Comparison of ENCODE assay signal across 8 cellular contexts in genomic region chr15:100340721-100341661, GRCh38. TPM values are rescaled to one million over a fixed set of nuclear protein-coding genes. Genes with fewer than 3 reads are reported as not detected.
DNase-seq lines count a peak whose midpoint lies in the region; ATAC-seq and TF ChIP-seq lines count a peak whose summit lies in the region.

No MANE protein-coding gene starts in this region.

- H3K27ac Mint-ChIP-seq in Calu3 (ENCODE audit: unreplicated experiment) = no peak overlapping the region
- H3K27ac Mint-ChIP-seq in stimulated activated naive B cell treated with anti-CD40 and anti-IgM and Interleukin-4, amounts not matched to agents 10 μg/mL and 1 μg/mL and 100 μg/mL, for 72 hours = no peak overlapping the region

- CTCF ChIA-PET in Calu3 (lab: Charles Lee) = no interaction called here

- peaks cover 66% of the 10 kb centered on the region for H3K27me3 Mint-ChIP-seq in Calu3 (ENCODE audit: unreplicated experiment)
- peaks cover 51 to 79% of the 10 kb centered on the region in 2 donors for H3K27me3 Mint-ChIP-seq in stimulated activated naive B cell treated with anti-CD40 and anti-IgM and Interleukin-4, amounts not matched to agents 10 μg/mL and 1 μg/mL and 100 μg/mL, for 72 hours

- ATAC-seq in HG02852 (IDR thresholded peaks at IDR 0.05; ENCODE audit: unreplicated experiment) = peak; percentile 12
- no peak for ATAC-seq in stimulated activated naive B cell treated with anti-CD40 and anti-IgM and Interleukin-4, amounts not matched to agents 10 μg/mL and 1 μg/mL and 100 μg/mL, for 72 hours (replicated peaks)

- H3K4me1 Mint-ChIP-seq in Calu3 (ENCODE audit: low read depth, unreplicated experiment) = peaks cover 5% of the 10 kb centered on the region
- peaks cover 0 to 6% of the 10 kb centered on the region in 2 donors for H3K4me1 Mint-ChIP-seq in stimulated activated naive B cell treated with anti-CD40 and anti-IgM and Interleukin-4, amounts not matched to agents 10 μg/mL and 1 μg/mL and 100 μg/mL, for 72 hours

- peak overlapping the region; percentile 70 for H3K4me3 ChIP-seq in iPS-18c (ENCODE audit: insufficient read depth, low read depth, low read length)

- TF ChIP-seq CTCF in Calu3 (IDR thresholded peaks at IDR 0.05; ENCODE audit: unreplicated experiment) = no peak

- DNase-seq in Calu3 (peak; percentile 13), epidermal melanocyte (ENCODE audit: insufficient read length, low spot score) (no peak), glomerular visceral epithelial cell (ENCODE audit: extremely low spot score) (no peak), SKM-1 (lab: John Stamatoyannopoulos, UW; ENCODE audit: unreplicated experiment) (no peak)
- peak; percentile 33 for DNase-seq in activated naive CD4-positive, alpha-beta T cell treated with Interleukin-2 at 50 U/mL for 16 hours
- DNase-seq in stimulated activated naive B cell treated with anti-CD40 and anti-IgM and Interleukin-4, amounts not matched to agents 10 μg/mL and 1 μg/mL and 100 μg/mL, for 72 hours = no peak

- no peaks in the 10 kb centered on the region for H3K9me3 ChIP-seq in iPS-18c (ENCODE audit: control insufficient read depth, insufficient read depth, low read length)

- H3K36me3 Mint-ChIP-seq in Calu3 (ENCODE audit: insufficient read depth, unreplicated experiment) = peaks cover 16% of the 10 kb centered on the region
- H3K36me3 Mint-ChIP-seq in stimulated activated naive B cell treated with anti-CD40 and anti-IgM and Interleukin-4, amounts not matched to agents 10 μg/mL and 1 μg/mL and 100 μg/mL, for 72 hours = no peaks in the 10 kb centered on the region

- intact Hi-C loops in Calu3 (cut with micrococcal nuclease; ENCODE audit: unreplicated experiment) = loop anchor here (10.0 kb wide), 1 partner anchor 1066 kb away; no protein-coding TSS in a partner anchor

- no TSS peak for BruUV-seq in Calu3 (replicated peaks; lab: Mats Ljungman, UMichigan)

- no peaks in the 10 kb centered on the region for H3K9me3 Mint-ChIP-seq in Calu3 (ENCODE audit: low read depth, unreplicated experiment)
- peaks cover 0 to 2% of the 10 kb centered on the region in 2 donors for H3K9me3 Mint-ChIP-seq in stimulated activated naive B cell treated with anti-CD40 and anti-IgM and Interleukin-4, amounts not matched to agents 10 μg/mL and 1 μg/mL and 100 μg/mL, for 72 hours

- H3K4me3 Mint-ChIP-seq in Calu3 (ENCODE audit: low read depth, unreplicated experiment) = peak overlapping the region; percentile 62
- H3K4me3 Mint-ChIP-seq in stimulated activated naive B cell treated with anti-CD40 and anti-IgM and Interleukin-4, amounts not matched to agents 10 μg/mL and 1 μg/mL and 100 μg/mL, for 72 hours = peak overlapping the region; percentile 21 to 46

RNA-seq across cellular contexts. Expression of gene ADAMTS17, which starts 0.8 kb away (rescaled TPM):
- 3.5 and 7.3 TPM in 2 replicates for total RNA-seq in Calu3 (2022)

Comparison
In these comparisons a context has a peak if more than half of its experiments do, and no peak if none do; other contexts are left out.
1. DNase-seq: peak in Calu3 (single experiment) and activated naive CD4-positive, alpha-beta T cell treated with Interleukin-2 at 50 U/mL for 16 hours (single experiment); none in stimulated activated naive B cell treated with anti-CD40 and anti-IgM and Interleukin-4, amounts not matched to agents 10 μg/mL and 1 μg/mL and 100 μg/mL, for 72 hours (single experiment), epidermal melanocyte (single experiment), glomerular visceral epithelial cell (single experiment) and SKM-1 (single experiment).